9 cellular contexts compared by ENCODE assay signal in the genomic region with DNA sequence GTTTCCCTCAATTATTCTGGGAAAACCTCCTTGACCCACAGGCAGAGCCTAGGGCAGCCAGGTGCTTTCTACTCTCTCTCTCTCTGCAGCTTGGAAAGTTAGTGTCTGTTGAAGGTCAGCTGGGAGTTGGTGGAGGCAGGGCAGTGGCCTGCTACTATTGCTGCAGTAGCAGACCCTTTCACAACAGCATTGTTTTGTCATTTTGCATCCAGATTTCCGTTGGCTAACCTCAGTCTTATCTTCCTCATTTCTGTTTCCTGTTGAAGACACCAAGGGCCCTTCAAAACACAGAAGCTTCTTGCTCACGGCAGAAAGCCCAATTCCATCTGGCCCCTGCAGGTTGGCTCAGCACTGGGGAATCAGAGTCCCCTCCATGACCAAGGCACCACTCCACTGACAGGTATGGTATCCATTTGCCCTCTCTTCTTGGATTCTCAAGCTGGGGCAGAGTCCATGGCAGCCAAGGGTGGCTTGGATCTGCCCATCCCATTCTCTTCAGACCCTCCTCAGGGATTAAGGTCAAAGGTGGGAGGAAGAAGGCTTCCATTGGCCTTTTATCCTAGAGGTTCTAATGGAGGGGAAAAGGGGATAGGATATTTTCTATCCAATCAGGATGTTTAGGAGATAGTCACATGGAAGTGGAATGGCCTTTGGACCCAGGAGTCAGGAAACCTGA. TPM values are rescaled to one million over a fixed set of nuclear protein-coding genes. Genes with fewer than 3 reads are reported as not detected.
DNase-seq lines count a peak whose midpoint lies in the region; ATAC-seq and TF ChIP-seq lines count a peak whose summit lies in the region.
"Had no signal": no experiment of that assay in that cellular context is flagged by ENCODE, and none has a peak within 500 bp of the region (broad histone marks: within the 10 kb centered on the region; RNA-seq: fewer than 3 reads in every experiment).

No MANE protein-coding gene starts in this region.

- peak; percentile 49 for DNase-seq in NK-92 treated with Interleukin-12 subunit alpha and Interleukin-12 subunit beta, amount 100 ng/mL, for 24 hours (lab: John Stamatoyannopoulos, UW)
- no peak for DNase-seq in NK-92 (lab: John Stamatoyannopoulos, UW; ENCODE audit: unreplicated experiment)
- DNase-seq in activated naive CD8-positive, alpha-beta T cell treated with anti-CD3 and anti-CD28 coated beads, Interleukin-2, amount 10 ng/mL, durations not matched to agents 7 days and 5 days = peak; percentile 42
- peak in 1 of 2 donors; percentile 30 for DNase-seq in stimulated activated naive CD8-positive, alpha-beta T cell treated with anti-CD3 and anti-CD28 coated beads, Interleukin-15, amount 100 ng/mL, for 72 hours
- DNase-seq in NCI-H2227 (lab: John Stamatoyannopoulos, UW; ENCODE audit: unreplicated experiment) = no peak
- DNase-seq in foreskin fibroblast = no peak
- DNase-seq in stimulated activated CD8-positive, alpha-beta memory T cell treated with anti-CD3 and anti-CD28 coated beads, Interleukin-4, amount 100 ng/mL, for 48 hours = no peak

- no peaks in the 10 kb centered on the region for H3K27me3 Mint-ChIP-seq in activated naive CD8-positive, alpha-beta T cell treated with anti-CD3 and anti-CD28 coated beads, Interleukin-2, amount 10 ng/mL, durations not matched to agents 7 days and 5 days
- H3K27me3 Mint-ChIP-seq in stimulated activated naive CD8-positive, alpha-beta T cell treated with anti-CD3 and anti-CD28 coated beads, Interleukin-15, amount 100 ng/mL, for 72 hours = no peaks in the 10 kb centered on the region

- no peak for TF ChIP-seq CTCF in foreskin fibroblast (IDR thresholded peaks at IDR 0.05; ENCODE audit: low read depth, low read length)

- peaks cover 64% of the 10 kb centered on the region for H3K4me1 Mint-ChIP-seq in activated naive CD8-positive, alpha-beta T cell treated with anti-CD3 and anti-CD28 coated beads, Interleukin-2, amount 10 ng/mL, durations not matched to agents 7 days and 5 days
- peaks cover 68% of the 10 kb centered on the region for H3K4me1 Mint-ChIP-seq in stimulated activated naive CD8-positive, alpha-beta T cell treated with anti-CD3 and anti-CD28 coated beads, Interleukin-15, amount 100 ng/mL, for 72 hours

- peaks cover 34% of the 10 kb centered on the region for H3K36me3 Mint-ChIP-seq in activated naive CD8-positive, alpha-beta T cell treated with anti-CD3 and anti-CD28 coated beads, Interleukin-2, amount 10 ng/mL, durations not matched to agents 7 days and 5 days

- no peak overlapping the region for H3K4me3 ChIP-seq in foreskin fibroblast (ENCODE audit: low read depth in 1 of 2, low read length in 2 of 2)
- H3K4me3 ChIP-seq: SJSA1 had no signal

- peak overlapping the region; percentile 71 for H3K4me3 Mint-ChIP-seq in activated naive CD8-positive, alpha-beta T cell treated with anti-CD3 and anti-CD28 coated beads, Interleukin-2, amount 10 ng/mL, durations not matched to agents 7 days and 5 days
- peak overlapping the region; percentile 72 to 74 for H3K4me3 Mint-ChIP-seq in stimulated activated naive CD8-positive, alpha-beta T cell treated with anti-CD3 and anti-CD28 coated beads, Interleukin-15, amount 100 ng/mL, for 72 hours

- POLR2A ChIA-PET in activated naive CD8-positive, alpha-beta T cell treated with anti-CD3 and anti-CD28 coated beads, Interleukin-2, amount 10 ng/mL, durations not matched to agents 7 days and 5 days (lab: Charles Lee) = interaction anchor here (1.7 kb wide), 1 partner anchor 10 kb away, joined by 5 read pairs; no protein-coding TSS in a partner anchor

- H3K9me3 Mint-ChIP-seq in activated naive CD8-positive, alpha-beta T cell treated with anti-CD3 and anti-CD28 coated beads, Interleukin-2, amount 10 ng/mL, durations not matched to agents 7 days and 5 days = no peaks in the 10 kb centered on the region
- peaks cover 0 to 6% of the 10 kb centered on the region in 2 donors for H3K9me3 Mint-ChIP-seq in stimulated activated naive CD8-positive, alpha-beta T cell treated with anti-CD3 and anti-CD28 coated beads, Interleukin-15, amount 100 ng/mL, for 72 hours

- ATAC-seq in HG03342 (IDR thresholded peaks at IDR 0.05; ENCODE audit: unreplicated experiment) = peak; percentile 47
- ATAC-seq in activated naive CD8-positive, alpha-beta T cell treated with anti-CD3 and anti-CD28 coated beads, Interleukin-2, amount 10 ng/mL, durations not matched to agents 7 days and 5 days (ENCODE audit: low read depth) = peak; percentile 40
- peak; percentile 35 for ATAC-seq in stimulated activated naive CD8-positive, alpha-beta T cell treated with anti-CD3 and anti-CD28 coated beads, Interleukin-15, amount 100 ng/mL, for 72 hours

- H3K27ac Mint-ChIP-seq in activated naive CD8-positive, alpha-beta T cell treated with anti-CD3 and anti-CD28 coated beads, Interleukin-2, amount 10 ng/mL, durations not matched to agents 7 days and 5 days = peak overlapping the region; percentile 96
- peak overlapping the region in 1 of 2 donors; percentile 91 for H3K27ac Mint-ChIP-seq in stimulated activated naive CD8-positive, alpha-beta T cell treated with anti-CD3 and anti-CD28 coated beads, Interleukin-15, amount 100 ng/mL, for 72 hours

RNA-seq across cellular contexts. Expression of a gene that starts 24.6 kb away (rescaled TPM):
- total RNA-seq in activated naive CD8-positive, alpha-beta T cell treated with anti-CD3 and anti-CD28 coated beads, Interleukin-2, amount 10 ng/mL, durations not matched to agents 7 days and 5 days = under 1 TPM; 0.30 to 0.48 TPM
- total RNA-seq: SJSA1 had no signal

Comparison
In these comparisons a context has a peak if more than half of its experiments do, and no peak if none do; other contexts are left out.
1. DNase-seq: peak in NK-92 treated with Interleukin-12 subunit alpha and Interleukin-12 subunit beta, amount 100 ng/mL, for 24 hours (single experiment) and activated naive CD8-positive, alpha-beta T cell treated with anti-CD3 and anti-CD28 coated beads, Interleukin-2, amount 10 ng/mL, durations not matched to agents 7 days and 5 days (single experiment); none in NK-92 (single experiment), NCI-H2227 (single experiment), foreskin fibroblast (0 of 2) and stimulated activated CD8-positive, alpha-beta memory T cell treated with anti-CD3 and anti-CD28 coated beads, Interleukin-4, amount 100 ng/mL, for 48 hours (single experiment).
2. Peak in every context shown above with its lines, with median percentiles within 50 percentile points of each other: ATAC-seq.